ENCODE assay signal across 8 cellular contexts in genomic region chr9:25678147-25678666, GRCh38. TPM values are rescaled to one million over a fixed set of nuclear protein-coding genes. Genes with fewer than 3 reads are reported as not detected.
A peak's percentile ranks its signal among the peaks of the same experiment; 100 is the strongest.
DNase-seq lines count a peak whose midpoint lies in the region; ATAC-seq, FAIRE-seq and TF ChIP-seq lines count a peak whose summit lies in the region.

Gene TUSC1, minus strand, starts transcription at chr9:25678444. Its CDS starts 132 bp downstream, at chr9:25678312.

- H3K4me2 ChIP-seq in astrocyte (ENCODE audit: low read length) (peak within 1 kb of the TSS; percentile 95), parathyroid adenoma (ENCODE audit: low read length) (peak within 1 kb of the TSS; percentile 78)

- DNase-seq in GF-D8 (lab: John Stamatoyannopoulos, UW) (peak; percentile 69), NCI-H460 (ENCODE audit: extremely low read depth, low read depth) (peak; percentile 72), astrocyte (ENCODE audit: low read depth) (peak; percentile 54), left cardiac atrium (peak; percentile 91), GDM1 (lab: John Stamatoyannopoulos, UW) (no peak), NOMO-1 (lab: John Stamatoyannopoulos, UW; ENCODE audit: unreplicated experiment in 2 of 2) (no peak)

- peak within 1 kb of the TSS; percentile 66 for H3K4me3 Mint-ChIP-seq in astrocyte (ENCODE audit: unreplicated experiment)

- intact Hi-C loops in left cardiac atrium (cut with DNase I): no loop called here

- H3K36me3 ChIP-seq in astrocyte (ENCODE audit: insufficient read depth, low read length): no peaks in the 10 kb centered on the region
- no peaks in the 10 kb centered on the region for H3K36me3 ChIP-seq in parathyroid adenoma (ENCODE audit: control insufficient read depth, insufficient read depth, low read length)

- H3K36me3 Mint-ChIP-seq in astrocyte (ENCODE audit: low read depth, unreplicated experiment): no peaks in the 10 kb centered on the region

- ATAC-seq in HG02759 (IDR thresholded peaks at IDR 0.05; ENCODE audit: unreplicated experiment) (peak; percentile 70), left cardiac atrium (peak; percentile 89 to 92)

- H3K9ac ChIP-seq in astrocyte (ENCODE audit: low read length): peak within 1 kb of the TSS; percentile 94
- peak within 1 kb of the TSS; percentile 92 for H3K9ac ChIP-seq in parathyroid adenoma

- H3K9me3 ChIP-seq in astrocyte (ENCODE audit: insufficient read depth, low read depth, low read length): no peaks in the 10 kb centered on the region
- no peaks in the 10 kb centered on the region for H3K9me3 ChIP-seq in parathyroid adenoma (ENCODE audit: control insufficient read depth, low read length)

- peaks cover 5% of the 10 kb centered on the region for H3K4me1 Mint-ChIP-seq in astrocyte (ENCODE audit: low read depth, unreplicated experiment)

- no peak within 1 kb of the TSS for H3K27ac Mint-ChIP-seq in astrocyte (ENCODE audit: unreplicated experiment)

- H3K27me3 ChIP-seq in astrocyte (ENCODE audit: insufficient read depth, low read length): no peaks in the 10 kb centered on the region
- no peaks in the 10 kb centered on the region for H3K27me3 ChIP-seq in parathyroid adenoma (ENCODE audit: control insufficient read depth, insufficient read depth, low read length)

- peaks cover 18% of the 10 kb centered on the region for H3K4me1 ChIP-seq in astrocyte (ENCODE audit: insufficient read depth, low read length)
- no peaks in the 10 kb centered on the region for H3K4me1 ChIP-seq in parathyroid adenoma

- H4K20me1 ChIP-seq in astrocyte (ENCODE audit: insufficient read depth, low read length): no peaks in the 10 kb centered on the region

- H3K27me3 Mint-ChIP-seq in astrocyte (ENCODE audit: low read depth, unreplicated experiment): no peaks in the 10 kb centered on the region

- no peaks in the 10 kb centered on the region for H3K79me2 ChIP-seq in astrocyte (ENCODE audit: insufficient read depth, low read length)
- no peaks in the 10 kb centered on the region for H3K79me2 ChIP-seq in parathyroid adenoma

- H3K27ac ChIP-seq in astrocyte (ENCODE audit: low read depth, low read length) (peak within 1 kb of the TSS; percentile 91), parathyroid adenoma (peak within 1 kb of the TSS; percentile 94)

- peaks cover 4% of the 10 kb centered on the region for H3K9me3 Mint-ChIP-seq in astrocyte (ENCODE audit: unreplicated experiment)

- no peak for FAIRE-seq in astrocyte (lab: Jason Lieb, UNC)

- H2AFZ ChIP-seq in astrocyte (ENCODE audit: low read depth, low read length) (peak within 1 kb of the TSS; percentile 90), parathyroid adenoma (peak within 1 kb of the TSS; percentile 95)

- TF ChIP-seq CTCF in astrocyte (IDR thresholded peaks at IDR 0.05; ENCODE audit: insufficient read depth, low read depth, low read length): no peak
- TF ChIP-seq CTCF in parathyroid adenoma (IDR thresholded peaks at IDR 0.05): no peak

- H3K4me3 ChIP-seq in astrocyte (ENCODE audit: insufficient read depth, low read depth, low read length): peak within 1 kb of the TSS; percentile 61
- peak within 1 kb of the TSS; percentile 75 for H3K4me3 ChIP-seq in parathyroid adenoma (ENCODE audit: low read depth, low read length)

RNA-seq across cellular contexts. Expression of gene TUSC1, which starts in this region (rescaled TPM):
- 13.7 and 20.7 TPM in 2 replicates for total RNA-seq in NCI-H460 (2014; rRNA removed; shearing (Covaris generic))
- polyA plus RNA-seq in NCI-H460 (2014; cell fraction: nucleus; rRNA removed): 21.7 and 39.4 TPM in 2 replicates
- total RNA-seq in astrocyte: 1.9 and 2.7 TPM in 2 replicates
- total RNA-seq in left cardiac atrium: 10 to 100 TPM; 12.7 to 14.8 TPM

Comparison
In these comparisons a context has a peak if more than half of its experiments do, and no peak if none do; other contexts are left out.
1. DNase-seq: peak in GF-D8 (single experiment), NCI-H460 (single experiment), astrocyte (single experiment) and left cardiac atrium (single experiment); none in GDM1 (single experiment) and NOMO-1 (0 of 2).